19 cellular contexts compared by ENCODE assay signal in genomic region chr10:24574578-24575155, GRCh38.
"Had no signal": no experiment of that assay in that cellular context is flagged by ENCODE, and none has a peak within 500 bp of the region (broad histone marks: within the 10 kb centered on the region; RNA-seq: fewer than 3 reads in every experiment).

No MANE protein-coding gene starts in this region.

- H3K36me3 ChIP-seq: upper lobe of left lung had no signal

- H3K4me3 ChIP-seq: skin epidermis, upper lobe of left lung had no signal

- H3K9me3 Mint-ChIP-seq: activated CD8-positive, alpha-beta T cell treated with anti-CD3 and anti-CD28 coated beads for 36 hours; activated naive CD4-positive, alpha-beta T cell treated with anti-CD3 and anti-CD28 coated beads, Interleukin-2, amount 50 U/mL, for 72 hours; activated T-cell treated with anti-CD3 and anti-CD28 coated beads, Interleukin-2, amount 50 U/mL, for 4 hours; natural killer cell treated with Interleukin-12 subunit alpha and Interleukin-12 subunit beta and Interleukin-15 and Interleukin-18, amount 100 ng/mL, for 72 hours; T-helper 1 cell treated with Interleukin-12 subunit alpha and Interleukin-12 subunit beta and Interleukin-4 antibody, amounts not matched to agents 30 μg/mL and 1 μg/mL, for 36 hours had no signal

- H3K4me1 ChIP-seq: upper lobe of left lung had no signal

- ATAC-seq: activated CD8-positive, alpha-beta T cell treated with anti-CD3 and anti-CD28 coated beads for 36 hours; activated T-cell treated with anti-CD3 and anti-CD28 coated beads, Interleukin-2, amount 50 U/mL, for 4 hours; natural killer cell treated with Interleukin-12 subunit alpha and Interleukin-12 subunit beta and Interleukin-15 and Interleukin-18, amount 100 ng/mL, for 72 hours had no signal

- H3K27ac ChIP-seq: skin epidermis, upper lobe of left lung had no signal

- H3K4me3 Mint-ChIP-seq: activated CD8-positive, alpha-beta T cell treated with anti-CD3 and anti-CD28 coated beads for 36 hours; activated T-cell treated with anti-CD3 and anti-CD28 coated beads, Interleukin-2, amount 50 U/mL, for 4 hours; natural killer cell treated with Interleukin-12 subunit alpha and Interleukin-12 subunit beta and Interleukin-15 and Interleukin-18, amount 100 ng/mL, for 72 hours; T-helper 1 cell treated with Interleukin-12 subunit alpha and Interleukin-12 subunit beta and Interleukin-4 antibody, amounts not matched to agents 30 μg/mL and 1 μg/mL, for 36 hours had no signal

- H3K27ac Mint-ChIP-seq: activated CD8-positive, alpha-beta T cell treated with anti-CD3 and anti-CD28 coated beads for 36 hours; natural killer cell treated with Interleukin-12 subunit alpha and Interleukin-12 subunit beta and Interleukin-15 and Interleukin-18, amount 100 ng/mL, for 72 hours; T-helper 1 cell treated with Interleukin-12 subunit alpha and Interleukin-12 subunit beta and Interleukin-4 antibody, amounts not matched to agents 30 μg/mL and 1 μg/mL, for 36 hours had no signal

- H3K27me3 ChIP-seq: upper lobe of left lung had no signal

- H3K9me3 ChIP-seq: upper lobe of left lung had no signal

- H3K36me3 Mint-ChIP-seq: activated naive CD4-positive, alpha-beta T cell treated with anti-CD3 and anti-CD28 coated beads, Interleukin-2, amount 50 U/mL, for 72 hours; natural killer cell treated with Interleukin-12 subunit alpha and Interleukin-12 subunit beta and Interleukin-15 and Interleukin-18, amount 100 ng/mL, for 72 hours had no signal

- FAIRE-seq: colon, endometrium had no signal

- DNase-seq: activated CD4-positive, alpha-beta T cell treated with anti-CD3 and anti-CD28 coated beads for 48 hours; activated CD8-positive, alpha-beta T cell treated with anti-CD3 and anti-CD28 coated beads for 36 hours; activated effector memory CD4-positive, alpha-beta T cell treated with Interleukin-2 at 50 U/mL for 16 hours; activated T-cell treated with anti-CD3 and anti-CD28 coated beads, Interleukin-2, amount 50 U/mL, for 4 hours; kidney glomerular epithelial cell; mesendoderm; nucleus accumbens; posterior cingulate gyrus; retina; stimulated activated CD4-positive, alpha-beta T cell treated with anti-CD3 and anti-CD28 coated beads, Interleukin-15, amount 100 ng/mL, for 24 hours; stimulated activated CD4-positive, alpha-beta T cell treated with anti-CD3 and anti-CD28 coated beads, Interleukin-4, amount 100 ng/mL, for 24 hours; stimulated activated naive CD4-positive, alpha-beta T cell treated with Interleukin-2 at 50 U/mL for 16 hours; upper lobe of left lung had no signal
